In the genomic region with DNA sequence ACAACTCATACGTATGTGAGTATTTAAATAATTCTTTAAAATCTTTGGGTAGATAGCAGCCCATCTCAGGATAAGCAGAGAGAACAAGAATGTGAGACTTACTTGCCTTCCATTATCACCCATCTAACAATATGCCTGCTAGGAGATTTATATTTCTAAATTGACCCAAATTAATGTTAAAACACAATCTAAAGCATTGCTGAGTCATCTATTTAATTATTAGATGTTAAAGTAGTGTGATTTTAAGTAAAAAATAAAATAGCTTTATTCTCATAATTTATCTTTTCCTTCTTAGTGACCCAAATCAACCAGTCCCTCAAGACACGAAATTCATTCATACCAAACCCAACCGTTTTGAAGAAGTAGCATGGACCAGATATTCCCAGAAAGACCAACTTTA, we compare ENCODE assay signal across 28 cellular contexts.
"Had no signal": no experiment of that assay in that cellular context is flagged by ENCODE, and none has a peak within 500 bp of the region (broad histone marks: within the 10 kb centered on the region; RNA-seq: fewer than 3 reads in every experiment).

No MANE protein-coding gene starts in this region.

- H3K4me2 ChIP-seq: neural progenitor cell, smooth muscle cell had no signal

- ATAC-seq: natural killer cell; psoas muscle; right cardiac atrium; sciatic nerve; stimulated activated memory B cell treated with anti-CD40 and anti-IgM and Interleukin-4, amounts not matched to agents 10 μg/mL and 1 μg/mL and 100 μg/mL, for 72 hours; stimulated activated naive CD8-positive, alpha-beta T cell treated with anti-CD3 and anti-CD28 coated beads, Interleukin-15, amount 100 ng/mL, for 72 hours; stimulated activated naive CD8-positive, alpha-beta T cell treated with anti-CD3 and anti-CD28 coated beads, Interleukin-15, Interleukin-2, amounts not matched to agents 100 U/mL and 50 U/mL, for 24 hours; upper lobe of right lung had no signal

- DNase-seq: natural killer cell; occipital lobe; ovary; posterior cingulate gyrus; psoas muscle; right cardiac atrium; spleen; stimulated activated CD4-positive, alpha-beta T cell treated with anti-CD3 and anti-CD28 coated beads, Interleukin-12 subunit alpha, Interleukin-12 subunit beta, amount 100 ng/mL, for 4 hours; stimulated activated CD4-positive, alpha-beta T cell treated with anti-CD3 and anti-CD28 coated beads, Interleukin-1b, Interleukin-23, amount 100 ng/mL, for 48 hours; stimulated activated CD4-positive, alpha-beta T cell treated with anti-CD3 and anti-CD28 coated beads, Interleukin-4, amount 100 ng/mL, for 1 hour; stimulated activated CD4-positive, alpha-beta T cell treated with anti-CD3 and anti-CD28 coated beads, Interleukin-4, amount 100 ng/mL, for 4 hours; stimulated activated CD8-positive, alpha-beta memory T cell treated with anti-CD3 and anti-CD28 coated beads, Interleukin-4, amount 100 ng/mL, for 48 hours; stimulated activated naive CD4-positive, alpha-beta T cell; stimulated activated naive CD8-positive, alpha-beta T cell treated with anti-CD3 and anti-CD28 coated beads, Interleukin-15, amount 100 ng/mL, for 72 hours; stimulated activated naive CD8-positive, alpha-beta T cell treated with anti-CD3 and anti-CD28 coated beads, Interleukin-15, Interleukin-2, amounts not matched to agents 100 U/mL and 50 U/mL, for 24 hours; substantia nigra; testis; tibial artery; transverse colon; upper lobe of right lung; uterus had no signal

- H3K4me1 ChIP-seq: neural progenitor cell, parathyroid adenoma, psoas muscle, spleen, suprapubic skin, testis, tibial artery, transverse colon, upper lobe of right lung, uterus had no signal

- H3K27ac ChIP-seq: neural progenitor cell, ovary, parathyroid adenoma, psoas muscle, skin epidermis, spleen, suprapubic skin, testis, tibial artery, transverse colon, upper lobe of right lung, uterus had no signal

- H2AFZ ChIP-seq: neural progenitor cell, parathyroid adenoma had no signal

- H3K79me2 ChIP-seq: parathyroid adenoma had no signal

- H3K27me3 ChIP-seq: neural progenitor cell, ovary, spleen, suprapubic skin, testis, tibial artery, transverse colon, upper lobe of right lung, uterus had no signal

- H3K36me3 ChIP-seq: neural progenitor cell, ovary, spleen, suprapubic skin, tibial artery, transverse colon, upper lobe of right lung, uterus had no signal

- H3K9me3 ChIP-seq: psoas muscle, spleen, suprapubic skin, testis, tibial artery, transverse colon, upper lobe of right lung, uterus had no signal

- H3K4me3 ChIP-seq: neural progenitor cell, ovary, psoas muscle, skin epidermis, smooth muscle cell, spleen, suprapubic skin, testis, tibial artery, transverse colon, upper lobe of right lung, uterus had no signal

- H3K9ac ChIP-seq: neural progenitor cell, parathyroid adenoma had no signal
